In genomic region chr19:15107056-15108010, GRCh38 we compare ENCODE assay signal across 8 cellular contexts. TPM values are rescaled to one million over a fixed set of nuclear protein-coding genes. Genes with fewer than 3 reads are reported as not detected.
DNase-seq lines count a peak whose midpoint lies in the region; ATAC-seq and TF ChIP-seq lines count a peak whose summit lies in the region.

TSS of gene SYDE1 (plus strand) at chr19:15107401. CDS start at chr19:15107434, 33 bp downstream.

- peaks cover 27 to 35% of the 10 kb centered on the region in 2 donors for H3K36me3 ChIP-seq in ascending aorta
- peaks cover 22% of the 10 kb centered on the region for H3K36me3 ChIP-seq in iPS DF 6.9 (ENCODE audit: control insufficient read depth, insufficient read depth, low read length)
- peaks cover 8 to 34% (median 26%) of the 10 kb centered on the region in 4 donors for H3K36me3 ChIP-seq in sigmoid colon

- no peak for ATAC-seq in GM21529 (IDR thresholded peaks at IDR 0.05; ENCODE audit: unreplicated experiment)

- intact Hi-C loops in ascending aorta (cut with DNase I): loop anchor here (1.0 to 5.0 kb wide), 6 partner anchors 18 to 730 kb away; partner anchors contain the start of gene BRD4
- intact Hi-C loops in sigmoid colon (cut with DNase I): loop anchor here (2.0 to 5.0 kb wide), 4 partner anchors 17 to 345 kb away; a partner anchor contains a TSS

- H3K9me3 ChIP-seq in ascending aorta (peaks cover 0 to 17% of the 10 kb centered on the region in 2 donors), iPS DF 6.9 (ENCODE audit: control insufficient read depth, insufficient read depth, low read length) (no peaks in the 10 kb centered on the region), sigmoid colon (peaks cover 3 to 8% (median 4%) of the 10 kb centered on the region in 4 donors)

- DNase-seq in activated CD8-positive, alpha-beta memory T cell treated with anti-CD3 and anti-CD28 coated beads for 24 hours: peak; percentile 72
- DNase-seq in activated CD8-positive, alpha-beta memory T cell treated with anti-CD3 and anti-CD28 coated beads, Interleukin-2, amount 50 U/mL, for 4 hours: no peak
- DNase-seq in ascending aorta (ENCODE audit: low spot score in 2 of 2) (peak in 1 of 2 donors; percentile 78), iPS DF 6.9 (ENCODE audit: low read depth, low spot score) (no peak), sigmoid colon (peak; percentile 80), T-helper 9 cell (no peak)
- no peak for DNase-seq in activated CD4-positive, CD25-positive, alpha-beta regulatory T cell treated with anti-CD3 and anti-CD28 coated beads, Interleukin-2, amount 50 U/mL, for 72 hours

- no peak for TF ChIP-seq EP300 in sigmoid colon (IDR thresholded peaks at IDR 0.05)

- peak within 1 kb of the TSS; percentile 92 to 97 for H3K27ac ChIP-seq in ascending aorta
- no peak within 1 kb of the TSS for H3K27ac ChIP-seq in iPS DF 6.9 (ENCODE audit: low read length)
- peak within 1 kb of the TSS; percentile 93 to 99 (median 96) for H3K27ac ChIP-seq in sigmoid colon

- WGBS in iPS DF 6.9 (ENCODE audit: insufficient coverage, insufficient read length): no CpG with 5 or more reads among the region's 78 CpGs
- 2 to 3% methylated on average over 78 of the region's 78 CpGs for WGBS in sigmoid colon, 2 donors

- peak within 1 kb of the TSS; percentile 84 to 95 for H3K4me3 ChIP-seq in ascending aorta
- H3K4me3 ChIP-seq in iPS DF 6.9 (ENCODE audit: low read length): peak within 1 kb of the TSS; percentile 68
- peak within 1 kb of the TSS; percentile 89 to 99 (median 94) for H3K4me3 ChIP-seq in sigmoid colon

- peak in 1 of 2 donors; percentile 32 for TF ChIP-seq POLR2A in sigmoid colon (IDR thresholded peaks at IDR 0.05)

- H3K4me1 ChIP-seq in ascending aorta (peaks cover 4 to 10% of the 10 kb centered on the region in 2 donors), iPS DF 6.9 (ENCODE audit: control insufficient read depth, insufficient read depth, low read length) (no peaks in the 10 kb centered on the region; the same call in none of the 2 replicates), sigmoid colon (peaks cover 0 to 21% (median 18%) of the 10 kb centered on the region in 4 donors)

- H3K27me3 ChIP-seq in ascending aorta (no peaks in the 10 kb centered on the region), iPS DF 6.9 (ENCODE audit: control insufficient read depth, insufficient read depth, low read length) (no peaks in the 10 kb centered on the region), sigmoid colon (no peaks in the 10 kb centered on the region)

- TF ChIP-seq CTCF in ascending aorta (IDR thresholded peaks at IDR 0.05) (no peak), sigmoid colon (IDR thresholded peaks at IDR 0.05) (no peak)

RNA-seq across cellular contexts. Expression of gene SYDE1, which starts in this region (rescaled TPM):
- total RNA-seq in ascending aorta (104 TPM), sigmoid colon (10 to 100 TPM; 29.6 to 39.9 (median 35.8) TPM)
- 1 to 10 TPM; 1.2 to 5.6 (median 4.8) TPM for polyA plus RNA-seq in sigmoid colon

Comparison
In these comparisons a context has a peak if more than half of its experiments do, and no peak if none do; other contexts are left out.
1. DNase-seq: peak in activated CD8-positive, alpha-beta memory T cell treated with anti-CD3 and anti-CD28 coated beads for 24 hours (single experiment) and sigmoid colon (single experiment); none in activated CD8-positive, alpha-beta memory T cell treated with anti-CD3 and anti-CD28 coated beads, Interleukin-2, amount 50 U/mL, for 4 hours (single experiment), iPS DF 6.9 (single experiment), T-helper 9 cell (single experiment) and activated CD4-positive, CD25-positive, alpha-beta regulatory T cell treated with anti-CD3 and anti-CD28 coated beads, Interleukin-2, amount 50 U/mL, for 72 hours (single experiment).
2. Peak in every context shown above with its lines, with median percentiles within 50 percentile points of each other: H3K4me3 ChIP-seq.